9 cellular contexts compared by ENCODE assay signal in genomic region chr6:39934060-39934757, GRCh38. TPM values are rescaled to one million over a fixed set of nuclear protein-coding genes. Genes with fewer than 3 reads are reported as not detected.
DNase-seq lines count a peak whose midpoint lies in the region; ATAC-seq, FAIRE-seq and TF ChIP-seq lines count a peak whose summit lies in the region.
"Had no signal": no experiment of that assay in that cellular context is flagged by ENCODE, and none has a peak within 500 bp of the region (broad histone marks: within the 10 kb centered on the region; RNA-seq: fewer than 3 reads in every experiment).

Gene MOCS1, minus strand, starts transcription at chr6:39934462. Its CDS starts 45 bp downstream, at chr6:39934417.

- H3K27ac Mint-ChIP-seq in astrocyte (ENCODE audit: unreplicated experiment) (peak within 1 kb of the TSS; percentile 89), type B pancreatic cell (peak within 1 kb of the TSS; percentile 20)

- peak within 1 kb of the TSS; percentile 95 for H3K4me3 Mint-ChIP-seq in astrocyte (ENCODE audit: unreplicated experiment)
- H3K4me3 Mint-ChIP-seq in type B pancreatic cell, result peak within 1 kb of the TSS; percentile 96

- DNase-seq in NCI-H524 (lab: John Stamatoyannopoulos, UW) (peak; percentile 30 to 61), NCI-H524 treated with DMSO at 0.1 percent for 48 hours (lab: John Stamatoyannopoulos, UW) (no peak), RPMI7951 (ENCODE audit: low read depth) (peak; percentile 77), astrocyte (ENCODE audit: low read depth) (peak; percentile 35), left ventricle myocardium superior (peak; percentile 94), pancreas (peak; percentile 84 to 94 (median 86)), type B pancreatic cell (ENCODE audit: extremely low spot score, unreplicated experiment) (no peak)

- intact Hi-C loops in left ventricle myocardium superior (cut with micrococcal nuclease) (no loop called here), pancreas (cut with DNase I) (no loop called here)

- H4K20me1 ChIP-seq in astrocyte (ENCODE audit: insufficient read depth, low read length), result no peaks in the 10 kb centered on the region

- no peaks in the 10 kb centered on the region for H3K27me3 ChIP-seq in astrocyte (ENCODE audit: insufficient read depth, low read length)
- H3K27me3 ChIP-seq in pancreas, result no peaks in the 10 kb centered on the region

- H3K36me3 Mint-ChIP-seq in astrocyte (ENCODE audit: low read depth, unreplicated experiment), result peaks cover 4% of the 10 kb centered on the region
- peaks cover 5% of the 10 kb centered on the region for H3K36me3 Mint-ChIP-seq in type B pancreatic cell

- H3K36me3 ChIP-seq in astrocyte (ENCODE audit: insufficient read depth, low read length), result no peaks in the 10 kb centered on the region
- H3K36me3 ChIP-seq in pancreas, result no peaks in the 10 kb centered on the region
- H3K36me3 ChIP-seq: neutrophil had no signal

- H3K9me3 ChIP-seq in astrocyte (ENCODE audit: insufficient read depth, low read depth, low read length) (no peaks in the 10 kb centered on the region), pancreas (no peaks in the 10 kb centered on the region)
- H3K9me3 ChIP-seq: neutrophil had no signal

- peak within 1 kb of the TSS; percentile 88 for H2AFZ ChIP-seq in astrocyte (ENCODE audit: low read depth, low read length)

- peak within 1 kb of the TSS; percentile 84 for H3K9ac ChIP-seq in astrocyte (ENCODE audit: low read length)

- WGBS in pancreas, 2 donors, result 1% methylated on average over 36 to 50 of the region's 50 CpGs

- H3K4me1 Mint-ChIP-seq in astrocyte (ENCODE audit: low read depth, unreplicated experiment) (peaks cover 41% of the 10 kb centered on the region), type B pancreatic cell (ENCODE audit: unreplicated experiment) (peaks cover 45% of the 10 kb centered on the region)

- H3K4me3 ChIP-seq in astrocyte (ENCODE audit: insufficient read depth, low read depth, low read length) (peak within 1 kb of the TSS; percentile 75), pancreas (peak within 1 kb of the TSS; percentile 56 to 86 (median 73))

- no peaks in the 10 kb centered on the region for H3K79me2 ChIP-seq in astrocyte (ENCODE audit: insufficient read depth, low read length)

- H3K4me1 ChIP-seq in astrocyte (ENCODE audit: insufficient read depth, low read length), result peaks cover 8% of the 10 kb centered on the region
- H3K4me1 ChIP-seq in pancreas, result peaks cover 0 to 20% (median 0%) of the 10 kb centered on the region in 3 donors

- H3K27me3 Mint-ChIP-seq in astrocyte (ENCODE audit: low read depth, unreplicated experiment) (peaks cover 2% of the 10 kb centered on the region), type B pancreatic cell (peaks cover 3% of the 10 kb centered on the region)

- H3K27ac ChIP-seq in astrocyte (ENCODE audit: low read depth, low read length) (no peak within 1 kb of the TSS), pancreas (peak within 1 kb of the TSS; percentile 24 to 55 (median 32))
- H3K27ac ChIP-seq: neutrophil had no signal

- peak; percentile 96 for ATAC-seq in left ventricle myocardium superior
- peak; percentile 97 to 99 (median 98) for ATAC-seq in pancreas
- no peak for ATAC-seq in HG02678 (IDR thresholded peaks at IDR 0.05; ENCODE audit: unreplicated experiment)

- no peaks in the 10 kb centered on the region for H3K9me3 Mint-ChIP-seq in astrocyte (ENCODE audit: unreplicated experiment)
- no peaks in the 10 kb centered on the region for H3K9me3 Mint-ChIP-seq in type B pancreatic cell

- FAIRE-seq in astrocyte (lab: Jason Lieb, UNC) (no peak), pancreas (lab: Jason Lieb, UNC) (no peak)

- peak within 1 kb of the TSS; percentile 94 for H3K4me2 ChIP-seq in astrocyte (ENCODE audit: low read length)

- TF ChIP-seq CTCF in astrocyte (IDR thresholded peaks at IDR 0.05; ENCODE audit: insufficient read depth, low read depth, low read length), result no peak
- TF ChIP-seq CTCF in pancreas (IDR thresholded peaks at IDR 0.05), result no peak
- no peak for TF ChIP-seq CTCF in type B pancreatic cell (conservative IDR thresholded peaks at IDR 0.05)

RNA-seq across cellular contexts. Expression of gene MOCS1, which starts in this region (rescaled TPM):
- 8.7 and 10.6 TPM in 2 replicates for total RNA-seq in RPMI7951 (2014; rRNA removed; shearing (Covaris generic))
- total RNA-seq in astrocyte, result 14.7 and 16.0 TPM in 2 replicates
- 24.7 TPM for total RNA-seq in left ventricle myocardium superior
- total RNA-seq in pancreas, result 10 to 100 TPM in 2 of 6 donors, 1 to 10 TPM in 4; 7.9 to 13.8 (median 8.6) TPM
- polyA plus RNA-seq in pancreas, result 1 to 10 TPM; 6.9 to 8.2 TPM
- 5.7 and 15.6 TPM in 2 replicates for total RNA-seq in type B pancreatic cell (ENCODE audit: low replicate concordance)

Comparison
In these comparisons a context has a peak if more than half of its experiments do, and no peak if none do; other contexts are left out.
1. DNase-seq: peak in NCI-H524 (2 of 2), RPMI7951 (single experiment), astrocyte (single experiment), left ventricle myocardium superior (single experiment) and pancreas (6 of 6); none in NCI-H524 treated with DMSO at 0.1 percent for 48 hours (single experiment) and type B pancreatic cell (single experiment).